ENCODE assay signal across 6 cellular contexts in genomic region chr11:62861564-62862192, GRCh38. TPM values are rescaled to one million over a fixed set of nuclear protein-coding genes. Genes with fewer than 3 reads are reported as not detected.
"Had no signal": no experiment of that assay in that cellular context is flagged by ENCODE, and none has a peak within 500 bp of the region (broad histone marks: within the 10 kb centered on the region; RNA-seq: fewer than 3 reads in every experiment).

No MANE protein-coding gene starts in this region.

RNA-seq across cellular contexts. Expression of gene TEX54, which starts 29.0 kb away (rescaled TPM):
- total RNA-seq: body of pancreas, left cardiac atrium, lower lobe of right lung, psoas muscle, right lobe of liver, transverse colon had no signal
- polyA plus RNA-seq: psoas muscle had no signal
